In the genomic region with DNA sequence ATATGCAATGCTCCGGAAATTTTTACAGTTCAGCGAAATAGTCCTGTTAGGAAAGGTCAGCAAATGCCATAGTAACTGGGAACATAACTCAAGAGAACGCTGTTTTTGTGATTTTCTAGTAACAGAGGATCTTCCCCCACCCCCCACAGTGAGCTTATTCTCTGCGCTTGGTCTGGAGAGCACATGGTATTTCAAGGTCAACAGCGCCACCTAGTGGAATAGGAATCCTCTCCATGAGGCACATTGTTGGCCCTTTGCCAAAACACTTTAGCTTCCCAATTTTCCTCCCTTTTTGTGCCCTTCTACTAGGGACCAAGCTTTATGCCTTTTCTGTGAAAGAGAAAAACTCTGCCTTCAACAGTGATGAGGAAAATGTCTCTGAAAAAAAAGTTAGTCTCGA, we compare ENCODE assay signal across 9 cellular contexts. TPM values are rescaled to one million over a fixed set of nuclear protein-coding genes. Genes with fewer than 3 reads are reported as not detected.
DNase-seq lines count a peak whose midpoint lies in the region; ATAC-seq and TF ChIP-seq lines count a peak whose summit lies in the region.
"Had no signal": no experiment of that assay in that cellular context is flagged by ENCODE, and none has a peak within 500 bp of the region (broad histone marks: within the 10 kb centered on the region; RNA-seq: fewer than 3 reads in every experiment).

No MANE protein-coding gene starts in this region.

- CTCF ChIA-PET in MCF 10A (lab: Yijun Ruan, JAX) = interaction anchor here (0.6 to 1.5 kb wide), 22 partner anchors 10 to 1823 kb away, joined by 3 to 7 read pairs (median 3); no protein-coding TSS in a partner anchor
- CTCF ChIA-PET in RWPE1 (lab: Yijun Ruan, JAX) = interaction anchor here (0.9 kb wide), 1 partner anchor 1726 kb away, joined by 4 read pairs; no protein-coding TSS in a partner anchor

- BruUV-seq in MCF 10A (replicated peaks; lab: Mats Ljungman, UMichigan) = no TSS peak

- H3K4me1 Mint-ChIP-seq in MCF 10A (ENCODE audit: insufficient read depth, unreplicated experiment) = no peaks in the 10 kb centered on the region

- TF ChIP-seq CTCF in MCF 10A (IDR thresholded peaks at IDR 0.05; ENCODE audit: unreplicated experiment) = peak; percentile 61
- TF ChIP-seq CTCF in breast epithelium (IDR thresholded peaks at IDR 0.05) = peak in 1 of 3 donors; percentile 9
- TF ChIP-seq CTCF in LNCAP (IDR thresholded peaks at IDR 0.05) = peak; percentile 69
- TF ChIP-seq CTCF in RWPE1 (conservative IDR thresholded peaks at IDR 0.05; ENCODE audit: low read depth) = peak; percentile 42
- peak; percentile 59 for TF ChIP-seq CTCF in epithelial cell of proximal tubule (conservative IDR thresholded peaks at IDR 0.05; ENCODE audit: low read depth, low read length)

- no peaks in the 10 kb centered on the region for H3K9me3 Mint-ChIP-seq in MCF 10A (ENCODE audit: unreplicated experiment)

- intact Hi-C loops in MCF 10A (cut with micrococcal nuclease) = loop anchor here (2.0 to 5.0 kb wide), 2 partner anchors 469 to 1823 kb away; no protein-coding TSS in a partner anchor
- intact Hi-C loops in breast epithelium (cut with DNase I; ENCODE audit: low total_unique reads) = no loop called here

- H3K27me3 ChIP-seq in breast epithelium = no peaks in the 10 kb centered on the region

- no peak overlapping the region for H3K27ac Mint-ChIP-seq in MCF 10A (ENCODE audit: low read depth, unreplicated experiment)

- H3K36me3 Mint-ChIP-seq in MCF 10A (ENCODE audit: insufficient read depth, unreplicated experiment) = no peaks in the 10 kb centered on the region

- H3K27ac ChIP-seq in breast epithelium (no peak overlapping the region), RWPE1 (no peak overlapping the region)

- POLR2A ChIA-PET in MCF 10A (lab: Yijun Ruan, JAX) = interaction anchor here (1.5 kb wide), 1 partner anchor 10 kb away, joined by 4 read pairs; no protein-coding TSS in a partner anchor
- POLR2A ChIA-PET in RWPE1 (lab: Yijun Ruan, JAX; ENCODE audit: low non-redundant PET) = no interaction called here

- ATAC-seq in GM18861 (IDR thresholded peaks at IDR 0.05; ENCODE audit: unreplicated experiment) (no peak), HG03469 (IDR thresholded peaks at IDR 0.05; ENCODE audit: unreplicated experiment) (no peak)

- H3K4me1 ChIP-seq in breast epithelium = no peaks in the 10 kb centered on the region

- peaks cover 12 to 50% of the 10 kb centered on the region in 2 donors for H3K9me3 ChIP-seq in breast epithelium

- H3K27me3 Mint-ChIP-seq in MCF 10A (ENCODE audit: insufficient read depth, unreplicated experiment) = no peaks in the 10 kb centered on the region

- no peak for TF ChIP-seq POLR2A in breast epithelium (IDR thresholded peaks at IDR 0.05)

- H3K4me3 ChIP-seq in breast epithelium = no peak overlapping the region
- no peak overlapping the region for H3K4me3 ChIP-seq in epithelial cell of proximal tubule (ENCODE audit: low read depth, low read length)

- H3K4me3 Mint-ChIP-seq in MCF 10A (ENCODE audit: unreplicated experiment) = peak overlapping the region; percentile 45

- H3K36me3 ChIP-seq in breast epithelium = no peaks in the 10 kb centered on the region

- DNase-seq in MCF 10A (ENCODE audit: unreplicated experiment) (peak; percentile 84), breast epithelium (ENCODE audit: low spot score in 2 of 2) (no peak), RWPE1 (ENCODE audit: low spot score) (no peak), epithelial cell of proximal tubule (ENCODE audit: low read depth) (peak; percentile 15), putamen (ENCODE audit: low spot score) (peak; percentile 59)

RNA-seq across cellular contexts. Expression of a gene that starts 13.2 kb away (rescaled TPM):
- total RNA-seq in MCF 10A (2022) (not detected in 2 replicates), breast epithelium (not detected), epithelial cell of proximal tubule (not detected in 2 replicates)
- total RNA-seq: temporal lobe had no signal

RNA-seq across cellular contexts. Expression of a gene that starts 37.1 kb away (rescaled TPM):
- total RNA-seq in MCF 10A (2022) (not detected in 2 replicates), breast epithelium (not detected), epithelial cell of proximal tubule (not detected in 2 replicates)
- total RNA-seq: temporal lobe had no signal

RNA-seq across cellular contexts. Expression of a gene that starts 43.4 kb away (rescaled TPM):
- total RNA-seq in MCF 10A (2022) = not detected in 2 replicates
- total RNA-seq in breast epithelium = not detected
- total RNA-seq in epithelial cell of proximal tubule = not detected in 2 replicates
- total RNA-seq: temporal lobe had no signal

Comparison
In these comparisons a context has a peak if more than half of its experiments do, and no peak if none do; other contexts are left out.
1. DNase-seq: peak in MCF 10A (single experiment), epithelial cell of proximal tubule (single experiment) and putamen (single experiment); none in breast epithelium (0 of 2) and RWPE1 (single experiment).